ENCODE assay signal across 9 cellular contexts in the genomic region with DNA sequence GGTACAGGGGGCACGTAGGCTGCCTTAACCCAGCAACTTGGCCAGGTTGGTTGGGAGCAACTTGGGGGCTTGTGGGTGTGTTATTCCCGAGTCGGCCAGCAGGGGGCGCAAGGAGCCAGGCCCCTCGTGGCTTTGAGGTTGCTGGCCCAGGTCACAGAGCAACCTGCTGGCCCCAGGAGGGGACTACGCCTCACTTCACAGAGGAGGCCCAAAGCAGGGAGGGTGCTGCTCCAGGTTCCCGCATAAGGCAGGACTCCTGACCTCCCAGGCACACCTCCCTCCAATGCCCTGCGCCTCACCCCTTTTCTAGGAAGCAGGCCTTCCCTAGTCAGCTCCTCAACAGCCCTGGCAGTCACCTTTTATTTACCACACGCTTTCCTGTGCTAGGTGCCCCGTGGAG. TPM values are rescaled to one million over a fixed set of nuclear protein-coding genes. Genes with fewer than 3 reads are reported as not detected.
DNase-seq lines count a peak whose midpoint lies in the region; ATAC-seq and TF ChIP-seq lines count a peak whose summit lies in the region.
"Had no signal": no experiment of that assay in that cellular context is flagged by ENCODE, and none has a peak within 500 bp of the region (broad histone marks: within the 10 kb centered on the region; RNA-seq: fewer than 3 reads in every experiment).

No MANE protein-coding gene starts in this region.

- H3K4me2 ChIP-seq in SU-DHL-6 (ENCODE audit: low read depth, low read length, poor library complexity, severe bottlenecking): no peak overlapping the region

- no peaks in the 10 kb centered on the region for H3K9me2 ChIP-seq in SU-DHL-6 (replicated peaks; ENCODE audit: insufficient read depth, low read length)

- no peak overlapping the region; the same call in 1 of the 2 replicates for H3K27ac ChIP-seq in SU-DHL-6 (ENCODE audit: low read depth, low read length)
- peak overlapping the region; percentile 1 for H3K27ac ChIP-seq in left ventricle myocardium inferior (replicated peaks)
- H3K27ac ChIP-seq in gastrocnemius medialis: peak overlapping the region in 2 of 4 donors; percentile 81 to 84

- H3K27me3 ChIP-seq in SU-DHL-6 (ENCODE audit: low read length): no peaks in the 10 kb centered on the region
- H3K27me3 ChIP-seq in left ventricle myocardium inferior (ENCODE audit: low read depth): no peaks in the 10 kb centered on the region
- H3K27me3 ChIP-seq in gastrocnemius medialis: no peaks in the 10 kb centered on the region
- H3K27me3 ChIP-seq: BLaER1 treated with 17β-estradiol and CSF1 and Interleukin-3, amounts not matched to agents 10 nM and 100 nM had no signal

- no peak overlapping the region for H2AFZ ChIP-seq in SU-DHL-6 (ENCODE audit: low read depth, low read length, severe bottlenecking)

- ATAC-seq in gastrocnemius medialis: peak; percentile 40 to 45

- H3K4me1 ChIP-seq in left ventricle myocardium inferior (peaks cover 23% of the 10 kb centered on the region), gastrocnemius medialis (peaks cover 33 to 34% of the 10 kb centered on the region in 2 donors)

- no peak for TF ChIP-seq POLR2A in gastrocnemius medialis (IDR thresholded peaks at IDR 0.05)

- H3K9ac ChIP-seq in SU-DHL-6 (ENCODE audit: low read length): peak overlapping the region; percentile 11; the same call in 1 of the 2 replicates
- H3K9ac ChIP-seq: BLaER1 treated with 17β-estradiol and CSF1 and Interleukin-3, amounts not matched to agents 10 nM and 100 nM had no signal

- H3K4me3 ChIP-seq in SU-DHL-6 (ENCODE audit: insufficient read depth, low read length, poor library complexity, severe bottlenecking) (no peak overlapping the region), left ventricle myocardium inferior (no peak overlapping the region), gastrocnemius medialis (no peak overlapping the region)
- H3K4me3 ChIP-seq: BLaER1 treated with 17β-estradiol and CSF1 and Interleukin-3, amounts not matched to agents 10 nM and 100 nM had no signal

- no peaks in the 10 kb centered on the region for H4K20me1 ChIP-seq in SU-DHL-6 (ENCODE audit: low read depth, low read length)
- H4K20me1 ChIP-seq: BLaER1 treated with 17β-estradiol and CSF1 and Interleukin-3, amounts not matched to agents 10 nM and 100 nM had no signal

- H3K9me3 ChIP-seq in SU-DHL-6 (ENCODE audit: insufficient read depth, low read length) (no peaks in the 10 kb centered on the region), left ventricle myocardium inferior (replicated peaks) (no peaks in the 10 kb centered on the region), gastrocnemius medialis (no peaks in the 10 kb centered on the region)
- H3K9me3 ChIP-seq: BLaER1 treated with 17β-estradiol and CSF1 and Interleukin-3, amounts not matched to agents 10 nM and 100 nM had no signal

- peaks cover 55% of the 10 kb centered on the region for H3K79me2 ChIP-seq in SU-DHL-6 (ENCODE audit: insufficient read depth, low read length)

- H3F3A ChIP-seq in SU-DHL-6 (ENCODE audit: insufficient read depth): 0 out of 2 replicates have a peak, but pooled peaks cover 9% of the 10 kb centered on the region

- intact Hi-C loops in left ventricle myocardium inferior (cut with micrococcal nuclease) (loop anchor here (5.0 kb wide), 1 partner anchor 64 kb away; no protein-coding TSS in a partner anchor), gastrocnemius medialis (cut with DNase I; ENCODE audit: low total_unique reads) (loop anchor here (1.0 to 5.0 kb wide), 2 partner anchors 65 to 159 kb away; no protein-coding TSS in a partner anchor)

- TF ChIP-seq CTCF in SU-DHL-6 (IDR thresholded peaks at IDR 0.05; ENCODE audit: insufficient read depth, low read length, poor library complexity, severe bottlenecking) (peak; percentile 86), left ventricle myocardium inferior (IDR thresholded peaks at IDR 0.05; ENCODE audit: borderline replicate concordance) (peak; percentile 96), gastrocnemius medialis (IDR thresholded peaks at IDR 0.05 in 4 of 5, conservative IDR thresholded peaks at IDR 0.05 in 1 of 5) (peak; percentile 84 to 97 (median 93))

- in situ Hi-C loops in gastrocnemius medialis (cut with MboI; ENCODE audit: low sequenced_read_pairs in 4 of 4): loop anchor here in 3 of 4 donors (5.0 kb wide), 1 partner anchor 64 kb away; no protein-coding TSS in a partner anchor

- peak; percentile 3 to 67 (median 44) for DNase-seq in NCI-H1417 (lab: John Stamatoyannopoulos, UW)
- no peak for DNase-seq in NCI-H1417 treated with DMSO at 0.1 percent for 48 hours (lab: John Stamatoyannopoulos, UW)
- DNase-seq in HuH-7 (ENCODE audit: low spot score): peak; percentile 87
- peak; percentile 85 for DNase-seq in activated naive CD4-positive, alpha-beta T cell treated with anti-CD3 and anti-CD28 coated beads, Interleukin-2, amount 50 U/mL, for 16 hours
- DNase-seq in left ventricle myocardium inferior: peak; percentile 77
- DNase-seq in gastrocnemius medialis: peak; percentile 32 to 69
- no peak for DNase-seq in middle frontal gyrus (ENCODE audit: extremely low spot score, low spot score)

- H3K36me3 ChIP-seq in SU-DHL-6 (ENCODE audit: low read length): no peaks in the 10 kb centered on the region
- no peaks in the 10 kb centered on the region for H3K36me3 ChIP-seq in left ventricle myocardium inferior
- no peaks in the 10 kb centered on the region for H3K36me3 ChIP-seq in gastrocnemius medialis
- H3K36me3 ChIP-seq: BLaER1 treated with 17β-estradiol and CSF1 and Interleukin-3, amounts not matched to agents 10 nM and 100 nM had no signal

RNA-seq across cellular contexts. Expression of gene KYAT1, which starts 18.1 kb away (rescaled TPM):
- total RNA-seq in left ventricle myocardium inferior (12.1 TPM), gastrocnemius medialis (1 to 10 TPM; 4.7 to 7.4 (median 5.8) TPM)

RNA-seq across cellular contexts. Expression of gene LRRC8A, which starts 18.3 kb away (rescaled TPM):
- total RNA-seq in left ventricle myocardium inferior: 19.8 TPM
- 10 to 100 TPM; 24.4 to 28.4 (median 27.0) TPM for total RNA-seq in gastrocnemius medialis

RNA-seq across cellular contexts. Expression of gene SPOUT1, which starts 34.1 kb away (rescaled TPM):
- total RNA-seq in left ventricle myocardium inferior (17.5 TPM), gastrocnemius medialis (10 to 100 TPM; 10.7 to 29.3 (median 14.9) TPM)

RNA-seq across cellular contexts. Expression of gene ENDOG, which starts 45.3 kb away (rescaled TPM):
- total RNA-seq in left ventricle myocardium inferior (75.3 TPM), gastrocnemius medialis (100 to 1,000 TPM in 3 of 4 donors, 10 to 100 TPM in 1; 58.2 to 212 (median 122) TPM)

RNA-seq across cellular contexts. Expression of gene PHYHD1, which starts 57.1 kb away (rescaled TPM):
- total RNA-seq in left ventricle myocardium inferior: 20.3 TPM
- 10 to 100 TPM in 3 of 4 donors, 1 to 10 TPM in 1; 9.5 to 39.3 (median 30.3) TPM for total RNA-seq in gastrocnemius medialis

Comparison
In these comparisons a context has a peak if more than half of its experiments do, and no peak if none do; other contexts are left out.
1. DNase-seq: peak in NCI-H1417 (3 of 3), HuH-7 (single experiment), activated naive CD4-positive, alpha-beta T cell treated with anti-CD3 and anti-CD28 coated beads, Interleukin-2, amount 50 U/mL, for 16 hours (single experiment), left ventricle myocardium inferior (single experiment) and gastrocnemius medialis (2 of 2); none in NCI-H1417 treated with DMSO at 0.1 percent for 48 hours (single experiment) and middle frontal gyrus (single experiment).
2. Peak in every context shown above with its lines, with median percentiles within 50 percentile points of each other: CTCF ChIP-seq.